Comparison of ENCODE assay signal across 26 cellular contexts in the genomic region with DNA sequence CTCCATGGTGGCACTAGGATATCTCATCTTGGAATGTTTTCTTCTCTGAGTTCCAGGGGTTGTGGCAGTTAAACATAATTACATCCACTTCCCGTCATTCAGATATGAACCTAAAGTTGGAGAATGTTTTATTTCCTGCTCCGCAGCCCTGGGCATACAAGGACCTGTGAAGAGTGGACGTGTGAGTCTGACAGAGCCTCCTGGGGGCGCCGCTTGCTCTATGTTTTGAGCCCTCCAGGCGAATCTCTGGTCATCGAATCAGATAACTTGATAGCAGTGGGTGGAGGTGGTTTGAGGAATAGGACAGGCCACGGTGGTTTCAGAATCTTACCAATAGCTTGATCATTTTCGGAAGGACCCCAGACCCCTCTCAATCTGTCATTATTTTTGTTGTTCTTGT.
DNase-seq lines count a peak whose midpoint lies in the region; ATAC-seq and TF ChIP-seq lines count a peak whose summit lies in the region.
"Had no signal": no experiment of that assay in that cellular context is flagged by ENCODE, and none has a peak within 500 bp of the region (broad histone marks: within the 10 kb centered on the region; RNA-seq: fewer than 3 reads in every experiment).

No MANE protein-coding gene starts in this region.

- H3K9me3 ChIP-seq in MM.1S (replicated peaks; ENCODE audit: insufficient read depth, low read length): no peaks in the 10 kb centered on the region
- H3K9me3 ChIP-seq: adrenal gland, left ventricle myocardium inferior, suprapubic skin had no signal

- ATAC-seq in GM19397 (IDR thresholded peaks at IDR 0.05; ENCODE audit: unreplicated experiment): no peak
- no peak for ATAC-seq in GM18858 (IDR thresholded peaks at IDR 0.05; ENCODE audit: unreplicated experiment)
- ATAC-seq: heart left ventricle; naive thymus-derived CD4-positive, alpha-beta T cell; Right ventricle myocardium inferior had no signal

- H3K4me1 ChIP-seq in MM.1S (ENCODE audit: low read length): no peaks in the 10 kb centered on the region
- H3K4me1 ChIP-seq: adrenal gland, heart left ventricle, left ventricle myocardium inferior, suprapubic skin had no signal

- peak; percentile 21 for DNase-seq in NCI-H82 (lab: John Stamatoyannopoulos, UW)
- DNase-seq in NCI-H82 treated with DMSO at 0.1 percent for 48 hours (lab: John Stamatoyannopoulos, UW; ENCODE audit: unreplicated experiment): no peak
- peak; percentile 15 for DNase-seq in SK-MEL-5 (ENCODE audit: low read depth, low spot score)
- DNase-seq in head of caudate nucleus: peak in 41 of 42 donors; percentile 26 to 86 (median 63)
- no peak for DNase-seq in mesothelial cell of epicardium (ENCODE audit: low spot score in 2 of 2, unreplicated experiment in 2 of 2)
- no peak for DNase-seq in MM.1S
- DNase-seq: 8988T; activated naive CD4-positive, alpha-beta T cell treated with Interleukin-2 at 50 U/mL for 16 hours; adrenal gland; effector memory CD4-positive, alpha-beta T cell; heart left ventricle; left ventricle myocardium inferior; midbrain; naive thymus-derived CD4-positive, alpha-beta T cell; NCI-H2029 treated with DMSO at 0.1 percent for 48 hours; NCI-H2227 treated with DMSO at 0.1 percent for 48 hours; NCI-H774; stimulated activated CD4-positive, alpha-beta T cell treated with anti-CD3 and anti-CD28 coated beads, Interleukin-15, amount 100 ng/mL, for 24 hours; stimulated activated naive CD4-positive, alpha-beta T cell had no signal

- H3K27me3 Mint-ChIP-seq in mesothelial cell of epicardium (ENCODE audit: low read depth): peaks cover 39% of the 10 kb centered on the region

- no peaks in the 10 kb centered on the region for H3K9me2 ChIP-seq in MM.1S (replicated peaks; ENCODE audit: insufficient read depth, low read length)

- no peak overlapping the region for H3K9ac ChIP-seq in MM.1S (ENCODE audit: low read length)

- no peak overlapping the region for H3K4me3 ChIP-seq in MM.1S (ENCODE audit: low read length)
- H3K4me3 ChIP-seq: adrenal gland, heart left ventricle, left ventricle myocardium inferior, PC-9, suprapubic skin had no signal

- H2AFZ ChIP-seq in MM.1S (ENCODE audit: low read length): no peak overlapping the region
- H2AFZ ChIP-seq: PC-9 had no signal

- H3K79me2 ChIP-seq in MM.1S (ENCODE audit: low read length): no peaks in the 10 kb centered on the region

- intact Hi-C loops in head of caudate nucleus (cut with DNase I): no loop called here

- no peak overlapping the region for H3K4me3 Mint-ChIP-seq in mesothelial cell of epicardium
- H3K4me3 Mint-ChIP-seq: naive thymus-derived CD4-positive, alpha-beta T cell; T-helper 2 cell treated with Interferon-gamma antibody and Interleukin-4, amounts not matched to agents 5 μg/mL and 100 μg/mL, for 36 hours had no signal

- peaks cover 16% of the 10 kb centered on the region for H3K9me3 Mint-ChIP-seq in mesothelial cell of epicardium
- H3K9me3 Mint-ChIP-seq: T-helper 2 cell treated with Interferon-gamma antibody and Interleukin-4, amounts not matched to agents 5 μg/mL and 100 μg/mL, for 36 hours had no signal

- in situ Hi-C loops in SK-MEL-5 (cut with HindIII; ENCODE audit: low pct_unique_long_range_greater_than_20kb, low sequenced_read_pairs): no loop called here

- no peak overlapping the region for H3K27ac Mint-ChIP-seq in mesothelial cell of epicardium
- H3K27ac Mint-ChIP-seq: naive thymus-derived CD4-positive, alpha-beta T cell; T-helper 2 cell treated with Interferon-gamma antibody and Interleukin-4, amounts not matched to agents 5 μg/mL and 100 μg/mL, for 36 hours had no signal

- H3K4me2 ChIP-seq in MM.1S (ENCODE audit: low read depth, low read length): no peak overlapping the region
- H3K4me2 ChIP-seq: PC-9 had no signal

- no peaks in the 10 kb centered on the region for H3K27me3 ChIP-seq in MM.1S (replicated peaks; ENCODE audit: insufficient read depth, low read length)
- H3K27me3 ChIP-seq: adrenal gland had no signal

- no peaks in the 10 kb centered on the region for H3F3A ChIP-seq in MM.1S (ENCODE audit: insufficient read depth, low read length)

- H3K27ac ChIP-seq in MM.1S (ENCODE audit: low read length): no peak overlapping the region
- H3K27ac ChIP-seq: adrenal gland, heart left ventricle, left ventricle myocardium inferior, PC-9, suprapubic skin, VCaP had no signal

- TF ChIP-seq CTCF in mesothelial cell of epicardium (IDR thresholded peaks at IDR 0.05; ENCODE audit: unreplicated experiment) (no peak), MM.1S (IDR thresholded peaks at IDR 0.05; ENCODE audit: low read length) (no peak)

- H3K36me3 Mint-ChIP-seq in mesothelial cell of epicardium: no peaks in the 10 kb centered on the region

- peaks cover 6% of the 10 kb centered on the region for H3K4me1 Mint-ChIP-seq in mesothelial cell of epicardium
- H3K4me1 Mint-ChIP-seq: naive thymus-derived CD4-positive, alpha-beta T cell had no signal

- H4K20me1 ChIP-seq in MM.1S (ENCODE audit: insufficient read depth, low read length): no peaks in the 10 kb centered on the region

- no peaks in the 10 kb centered on the region for H3K36me3 ChIP-seq in MM.1S (replicated peaks; ENCODE audit: insufficient read depth, low read length)
- H3K36me3 ChIP-seq: adrenal gland, heart left ventricle, left ventricle myocardium inferior, suprapubic skin had no signal

Comparison
In these comparisons a context has a peak if more than half of its experiments do, and no peak if none do; other contexts are left out.
1. DNase-seq: peak in NCI-H82 (single experiment), SK-MEL-5 (single experiment) and head of caudate nucleus (41 of 42); none in NCI-H82 treated with DMSO at 0.1 percent for 48 hours (single experiment), mesothelial cell of epicardium (0 of 2) and MM.1S (single experiment).